Comparison of ENCODE assay signal across 27 cellular contexts in genomic region chr4:124055896-124056295, GRCh38.
"Had no signal": no experiment of that assay in that cellular context is flagged by ENCODE, and none has a peak within 500 bp of the region (broad histone marks: within the 10 kb centered on the region; RNA-seq: fewer than 3 reads in every experiment).

No MANE protein-coding gene starts in this region.

- H3K9me3 Mint-ChIP-seq: activated T-helper 1 cell treated with anti-CD3 and anti-CD28 coated beads, Interleukin-12 subunit alpha, Interleukin-12 subunit beta, Interleukin-2, Interleukin-4 antibody, amounts not matched to agents 30 ng/mL and 10 ng/mL and 1 ng/mL, durations not matched to agents 14 hours and 24 hours and 36 hours; stimulated activated naive B cell treated with anti-CD40 and anti-IgM and Interleukin-4, amounts not matched to agents 10 μg/mL and 1 μg/mL and 100 μg/mL, for 72 hours had no signal

- H3K27ac ChIP-seq: dorsolateral prefrontal cortex, foreskin keratinocyte, lower lobe of right lung, neural progenitor cell, ovary, prostate gland, testis had no signal

- H3K27me3 ChIP-seq: dorsolateral prefrontal cortex, foreskin keratinocyte, neural progenitor cell, ovary, testis had no signal

- H3K27ac Mint-ChIP-seq: activated CD8-positive, alpha-beta T cell treated with anti-CD3 and anti-CD28 coated beads, Interleukin-2, amount 10 ng/mL, durations not matched to agents 7 days and 5 days; activated T-helper 1 cell treated with anti-CD3 and anti-CD28 coated beads, Interleukin-12 subunit alpha, Interleukin-12 subunit beta, Interleukin-2, Interleukin-4 antibody, amounts not matched to agents 30 ng/mL and 10 ng/mL and 1 ng/mL, durations not matched to agents 14 hours and 24 hours and 36 hours; effector memory CD8-positive, alpha-beta T cell; naive thymus-derived CD4-positive, alpha-beta T cell; neural progenitor cell; stimulated activated naive B cell treated with anti-CD40 and anti-IgM and Interleukin-4, amounts not matched to agents 10 μg/mL and 1 μg/mL and 100 μg/mL, for 72 hours had no signal

- H3K4me2 ChIP-seq: neural progenitor cell had no signal

- H2AFZ ChIP-seq: neural progenitor cell had no signal

- ATAC-seq: activated CD8-positive, alpha-beta T cell treated with anti-CD3 and anti-CD28 coated beads, Interleukin-2, amount 10 ng/mL, durations not matched to agents 7 days and 5 days; effector memory CD8-positive, alpha-beta T cell; esophagus mucosa; foreskin keratinocyte; left colon; lower lobe of right lung; naive thymus-derived CD4-positive, alpha-beta T cell; stimulated activated naive B cell treated with anti-CD40 and anti-IgM and Interleukin-4, amounts not matched to agents 10 μg/mL and 1 μg/mL and 100 μg/mL, for 72 hours had no signal

- H3K4me1 Mint-ChIP-seq: central memory CD8-positive, alpha-beta T cell had no signal

- H3K36me3 Mint-ChIP-seq: naive thymus-derived CD4-positive, alpha-beta T cell; neural progenitor cell; stimulated activated naive B cell treated with anti-CD40 and anti-IgM and Interleukin-4, amounts not matched to agents 10 μg/mL and 1 μg/mL and 100 μg/mL, for 72 hours had no signal

- H3K4me1 ChIP-seq: neural progenitor cell, prostate gland had no signal

- DNase-seq: activated CD4-positive, alpha-beta T cell treated with anti-CD3 and anti-CD28 coated beads for 1 hour; activated CD4-positive, alpha-beta T cell treated with anti-CD3 and anti-CD28 coated beads, Interleukin-2, amount 50 U/mL, for 1 hour; activated CD8-positive, alpha-beta T cell treated with anti-CD3 and anti-CD28 coated beads, Interleukin-2, amount 10 ng/mL, durations not matched to agents 7 days and 5 days; activated gamma-delta T cell; activated naive CD4-positive, alpha-beta T cell treated with anti-CD3 and anti-CD28 coated beads, Interleukin-2, amount 50 U/mL, for 16 hours; anterior cingulate cortex; dorsolateral prefrontal cortex; effector memory CD8-positive, alpha-beta T cell; foreskin keratinocyte; left colon; lower lobe of right lung; naive thymus-derived CD4-positive, alpha-beta T cell; ovary; small intestine; stimulated activated CD4-positive, alpha-beta T cell treated with anti-CD3 and anti-CD28 coated beads, Interleukin-2, amount 100 ng/mL, for 24 hours; stimulated activated naive B cell treated with anti-CD40 and anti-IgM and Interleukin-4, amounts not matched to agents 10 μg/mL and 1 μg/mL and 100 μg/mL, for 72 hours; T-helper 1 cell; T-helper 9 cell; testis had no signal

- H3K36me3 ChIP-seq: lower lobe of right lung, neural progenitor cell, ovary, prostate gland had no signal

- FAIRE-seq: colon, endothelial cell of umbilical vein, keratinocyte, small intestine had no signal

- H3K27me3 Mint-ChIP-seq: central memory CD8-positive, alpha-beta T cell; effector memory CD8-positive, alpha-beta T cell; naive thymus-derived CD4-positive, alpha-beta T cell had no signal

- H3K4me3 Mint-ChIP-seq: activated CD8-positive, alpha-beta T cell treated with anti-CD3 and anti-CD28 coated beads, Interleukin-2, amount 10 ng/mL, durations not matched to agents 7 days and 5 days; activated T-helper 1 cell treated with anti-CD3 and anti-CD28 coated beads, Interleukin-12 subunit alpha, Interleukin-12 subunit beta, Interleukin-2, Interleukin-4 antibody, amounts not matched to agents 30 ng/mL and 10 ng/mL and 1 ng/mL, durations not matched to agents 14 hours and 24 hours and 36 hours; central memory CD8-positive, alpha-beta T cell; effector memory CD8-positive, alpha-beta T cell; naive thymus-derived CD4-positive, alpha-beta T cell; neural progenitor cell; stimulated activated naive B cell treated with anti-CD40 and anti-IgM and Interleukin-4, amounts not matched to agents 10 μg/mL and 1 μg/mL and 100 μg/mL, for 72 hours had no signal

- H3K4me3 ChIP-seq: dorsolateral prefrontal cortex, lower lobe of right lung, neural progenitor cell, ovary, prostate gland, testis had no signal

- H3K9ac ChIP-seq: neural progenitor cell had no signal

- H3K9me3 ChIP-seq: lower lobe of right lung, ovary, prostate gland, testis had no signal
